ENCODE assay signal across 9 cellular contexts in genomic region chr12:15584366-15585041, GRCh38.
DNase-seq lines count a peak whose midpoint lies in the region; ATAC-seq and TF ChIP-seq lines count a peak whose summit lies in the region.
"Had no signal": no experiment of that assay in that cellular context is flagged by ENCODE, and none has a peak within 500 bp of the region (broad histone marks: within the 10 kb centered on the region; RNA-seq: fewer than 3 reads in every experiment).

No MANE protein-coding gene starts in this region.

- H3K4me3 ChIP-seq in ascending aorta (no peak overlapping the region), tibial artery (no peak overlapping the region)
- H3K4me3 ChIP-seq: BLaER1 treated with 17β-estradiol and CSF1 and Interleukin-3, amounts not matched to agents 10 nM and 100 nM had no signal

- H3K9me3 ChIP-seq in ascending aorta (no peaks in the 10 kb centered on the region), tibial artery (no peaks in the 10 kb centered on the region)

- H3K36me3 ChIP-seq in ascending aorta (peaks cover 0 to 27% of the 10 kb centered on the region in 2 donors), tibial artery (no peaks in the 10 kb centered on the region)

- DNase-seq in NCI-H1417 (lab: John Stamatoyannopoulos, UW) (peak in 2 of 3 experiments; percentile 27 to 61), NCI-H1417 treated with DMSO at 0.1 percent for 48 hours (lab: John Stamatoyannopoulos, UW) (no peak), NCI-H345 treated with DMSO at 0.1 percent for 48 hours (lab: John Stamatoyannopoulos, UW; ENCODE audit: unreplicated experiment) (peak; percentile 9), ascending aorta (ENCODE audit: low spot score in 2 of 2) (no peak), kidney glomerular epithelial cell (lab: John Stamatoyannopoulos, UW) (peak; percentile 48), tibial artery (no peak)

- H3K27me3 ChIP-seq in ascending aorta (no peaks in the 10 kb centered on the region), tibial artery (no peaks in the 10 kb centered on the region)
- H3K27me3 ChIP-seq: BLaER1 treated with 17β-estradiol and CSF1 and Interleukin-3, amounts not matched to agents 10 nM and 100 nM had no signal

- intact Hi-C loops in ascending aorta (cut with DNase I) (loop anchor here (1.0 to 5.0 kb wide), 3 partner anchors 52 to 362 kb away; partner anchors contain the start of gene RERG), tibial artery (cut with DNase I; ENCODE audit: low total_unique reads) (loop anchor here (2.0 to 5.0 kb wide), 2 partner anchors 52 to 306 kb away; no protein-coding TSS in a partner anchor)

- H3K27ac ChIP-seq in ascending aorta (no peak overlapping the region), tibial artery (no peak overlapping the region)
- H3K27ac ChIP-seq: BLaER1 treated with 17β-estradiol and CSF1 and Interleukin-3, amounts not matched to agents 10 nM and 100 nM had no signal

- H3K4me1 ChIP-seq in ascending aorta: no peaks in the 10 kb centered on the region
- H3K4me1 ChIP-seq in tibial artery: peaks cover 0 to 4% (median 0%) of the 10 kb centered on the region in 4 donors
- H3K4me1 ChIP-seq: BLaER1 treated with 17β-estradiol and CSF1 and Interleukin-3, amounts not matched to agents 10 nM and 100 nM had no signal

- ATAC-seq in GM21723 (IDR thresholded peaks at IDR 0.05; ENCODE audit: unreplicated experiment): peak; percentile 69
- ATAC-seq in HG03432 (IDR thresholded peaks at IDR 0.05; ENCODE audit: unreplicated experiment): no peak

- TF ChIP-seq CTCF in ascending aorta (IDR thresholded peaks at IDR 0.05): peak; percentile 60 to 77 (median 64)
- TF ChIP-seq CTCF in tibial artery (IDR thresholded peaks at IDR 0.05): peak; percentile 77 to 78

Comparison
In these comparisons a context has a peak if more than half of its experiments do, and no peak if none do; other contexts are left out.
1. DNase-seq: peak in NCI-H1417 (2 of 3), NCI-H345 treated with DMSO at 0.1 percent for 48 hours (single experiment) and kidney glomerular epithelial cell (single experiment); none in NCI-H1417 treated with DMSO at 0.1 percent for 48 hours (single experiment), ascending aorta (0 of 2) and tibial artery (0 of 2).